Comparison of ENCODE assay signal across 1 cellular context in the genomic region with DNA sequence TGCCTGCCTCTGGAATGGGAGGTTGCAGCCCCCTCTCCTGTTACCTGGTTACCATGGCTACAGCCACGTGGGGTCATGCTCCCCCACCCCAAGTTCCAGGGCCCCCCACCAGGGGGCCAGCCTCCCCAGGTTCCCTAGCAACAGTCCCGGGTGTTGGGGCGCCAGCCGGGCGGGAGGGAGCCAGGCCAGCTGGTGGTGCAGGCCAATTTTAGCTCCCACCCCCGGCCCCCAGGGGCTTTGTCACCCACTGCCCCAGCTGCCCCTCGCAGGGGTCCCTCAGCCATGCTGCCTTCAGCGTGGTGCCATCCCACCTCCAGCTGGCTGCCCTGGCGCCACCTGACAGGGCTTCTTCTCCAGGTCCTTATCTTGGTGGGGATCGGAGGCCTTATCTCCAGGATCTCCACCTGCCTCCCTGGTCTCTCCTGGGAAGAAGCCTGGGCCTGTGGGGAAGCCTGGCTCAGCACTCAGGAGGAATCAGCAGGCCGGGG.
TF ChIP-seq lines count a peak whose summit lies in the region.

No MANE protein-coding gene starts in this region.

TF ChIP-seq in K562, 482 proteins besides CTCF, POLR2A, EP300 and RAD21 (continued from another document and continues in another):
- TF ChIP-seq PCBP2 (IDR thresholded peaks at IDR 0.05; ENCODE audit: low read depth, low read length, poor library complexity, severe bottlenecking) (no peak), ID3 (CRISPR knock-in tag; IDR thresholded peaks at IDR 0.05) (no peak), ID3 (tag; IDR thresholded peaks at IDR 0.05) (no peak), NEUROD1 (IDR thresholded peaks at IDR 0.05; ENCODE audit: borderline replicate concordance, low read depth, low read length, partially characterized antibody) (no peak), SFPQ (IDR thresholded peaks at IDR 0.05; ENCODE audit: low read depth, low read length) (no peak), POLR3A (IDR thresholded peaks at IDR 0.05; ENCODE audit: borderline replicate concordance, extremely low read depth, insufficient read depth, insufficient read length) (no peak), CCNT2 (IDR thresholded peaks at IDR 0.05; ENCODE audit: borderline replicate concordance, extremely low read depth, insufficient read length, low read depth, low read length) (no peak), CTCFL (IDR thresholded peaks at IDR 0.05; ENCODE audit: borderline replicate concordance, insufficient read depth, low read depth, low read length, poor library complexity, severe bottlenecking) (peak; percentile 86), SIX5 (IDR thresholded peaks at IDR 0.05; ENCODE audit: borderline replicate concordance in 1 of 2, insufficient read depth in 1 of 2, low read depth in 1 of 2, low read length in 2 of 2) (no peak), GATAD2A (IDR thresholded peaks at IDR 0.05) (no peak), ZFP1 (CRISPR knock-in tag; IDR thresholded peaks at IDR 0.05) (no peak), ETS1 (conservative IDR thresholded peaks at IDR 0.05; ENCODE audit: control insufficient read depth, low read depth, low read length) (no peak), RFX1 (IDR thresholded peaks at IDR 0.05) (peak; percentile 92), SIRT6 (IDR thresholded peaks at IDR 0.05; ENCODE audit: low read depth, low read length) (no peak), NFATC3 (IDR thresholded peaks at IDR 0.05) (no peak), RCOR1 (IDR thresholded peaks at IDR 0.05; ENCODE audit: borderline replicate concordance in 1 of 2, low read depth in 2 of 2, low read length in 2 of 2) (no peak), XRCC4 (IDR thresholded peaks at IDR 0.05; ENCODE audit: extremely low read depth, insufficient read depth, insufficient read length) (no peak), CREB3 (tag; conservative IDR thresholded peaks at IDR 0.05; ENCODE audit: low read depth) (no peak), ZEB2 (IDR thresholded peaks at IDR 0.05) (peak; percentile 75), ZNF12 (CRISPR knock-in tag; IDR thresholded peaks at IDR 0.05) (no peak), ZKSCAN3 (CRISPR knock-in tag; IDR thresholded peaks at IDR 0.05) (no peak), ELF4 (CRISPR knock-in tag; IDR thresholded peaks at IDR 0.05) (no peak), PHTF2 (CRISPR knock-in tag; IDR thresholded peaks at IDR 0.05) (no peak), USF1 (CRISPR knock-in tag; IDR thresholded peaks at IDR 0.05) (peak; percentile 84), FOSL1 (tag; conservative IDR thresholded peaks at IDR 0.05) (no peak), ZNF212 (CRISPR knock-in tag; IDR thresholded peaks at IDR 0.05) (no peak), ZNF232 (CRISPR knock-in tag; IDR thresholded peaks at IDR 0.05) (no peak), DMBX1 (CRISPR knock-in tag; IDR thresholded peaks at IDR 0.05; ENCODE audit: borderline replicate concordance) (no peak), POLR2H (tag; IDR thresholded peaks at IDR 0.05; ENCODE audit: low read depth) (no peak), L3MBTL2 (IDR thresholded peaks at IDR 0.05) (no peak), CREM (IDR thresholded peaks at IDR 0.05; ENCODE audit: low read depth) (no peak), ZNF707 (CRISPR knock-in tag; conservative IDR thresholded peaks at IDR 0.05) (no peak), TRIM24 (IDR thresholded peaks at IDR 0.05) (no peak), ZFX (CRISPR knock-in tag; IDR thresholded peaks at IDR 0.05) (no peak), GABPB1 (CRISPR knock-in tag; IDR thresholded peaks at IDR 0.05) (no peak), PPARD (CRISPR knock-in tag; IDR thresholded peaks at IDR 0.05) (no peak), CC2D1A (IDR thresholded peaks at IDR 0.05) (no peak), DACH1 (IDR thresholded peaks at IDR 0.05; ENCODE audit: partially characterized antibody) (no peak), TOE1 (IDR thresholded peaks at IDR 0.05; ENCODE audit: borderline replicate concordance) (no peak), TOE1 (CRISPR knock-in tag; IDR thresholded peaks at IDR 0.05; ENCODE audit: borderline replicate concordance, low read depth) (no peak), EWSR1 (IDR thresholded peaks at IDR 0.05; ENCODE audit: borderline replicate concordance, low read depth, partially characterized antibody) (no peak)
- TF ChIP-seq, protein P1, sequence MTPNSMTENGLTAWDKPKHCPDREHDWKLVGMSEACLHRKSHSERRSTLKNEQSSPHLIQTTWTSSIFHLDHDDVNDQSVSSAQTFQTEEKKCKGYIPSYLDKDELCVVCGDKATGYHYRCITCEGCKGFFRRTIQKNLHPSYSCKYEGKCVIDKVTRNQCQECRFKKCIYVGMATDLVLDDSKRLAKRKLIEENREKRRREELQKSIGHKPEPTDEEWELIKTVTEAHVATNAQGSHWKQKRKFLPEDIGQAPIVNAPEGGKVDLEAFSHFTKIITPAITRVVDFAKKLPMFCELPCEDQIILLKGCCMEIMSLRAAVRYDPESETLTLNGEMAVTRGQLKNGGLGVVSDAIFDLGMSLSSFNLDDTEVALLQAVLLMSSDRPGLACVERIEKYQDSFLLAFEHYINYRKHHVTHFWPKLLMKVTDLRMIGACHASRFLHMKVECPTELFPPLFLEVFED (CRISPR knock-in tag; conservative IDR thresholded peaks at IDR 0.05): no peak
- TF ChIP-seq, protein P2, sequence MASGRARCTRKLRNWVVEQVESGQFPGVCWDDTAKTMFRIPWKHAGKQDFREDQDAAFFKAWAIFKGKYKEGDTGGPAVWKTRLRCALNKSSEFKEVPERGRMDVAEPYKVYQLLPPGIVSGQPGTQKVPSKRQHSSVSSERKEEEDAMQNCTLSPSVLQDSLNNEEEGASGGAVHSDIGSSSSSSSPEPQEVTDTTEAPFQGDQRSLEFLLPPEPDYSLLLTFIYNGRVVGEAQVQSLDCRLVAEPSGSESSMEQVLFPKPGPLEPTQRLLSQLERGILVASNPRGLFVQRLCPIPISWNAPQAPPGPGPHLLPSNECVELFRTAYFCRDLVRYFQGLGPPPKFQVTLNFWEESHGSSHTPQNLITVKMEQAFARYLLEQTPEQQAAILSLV (tag; IDR thresholded peaks at IDR 0.05): no peak
- TF ChIP-seq, protein P3, sequence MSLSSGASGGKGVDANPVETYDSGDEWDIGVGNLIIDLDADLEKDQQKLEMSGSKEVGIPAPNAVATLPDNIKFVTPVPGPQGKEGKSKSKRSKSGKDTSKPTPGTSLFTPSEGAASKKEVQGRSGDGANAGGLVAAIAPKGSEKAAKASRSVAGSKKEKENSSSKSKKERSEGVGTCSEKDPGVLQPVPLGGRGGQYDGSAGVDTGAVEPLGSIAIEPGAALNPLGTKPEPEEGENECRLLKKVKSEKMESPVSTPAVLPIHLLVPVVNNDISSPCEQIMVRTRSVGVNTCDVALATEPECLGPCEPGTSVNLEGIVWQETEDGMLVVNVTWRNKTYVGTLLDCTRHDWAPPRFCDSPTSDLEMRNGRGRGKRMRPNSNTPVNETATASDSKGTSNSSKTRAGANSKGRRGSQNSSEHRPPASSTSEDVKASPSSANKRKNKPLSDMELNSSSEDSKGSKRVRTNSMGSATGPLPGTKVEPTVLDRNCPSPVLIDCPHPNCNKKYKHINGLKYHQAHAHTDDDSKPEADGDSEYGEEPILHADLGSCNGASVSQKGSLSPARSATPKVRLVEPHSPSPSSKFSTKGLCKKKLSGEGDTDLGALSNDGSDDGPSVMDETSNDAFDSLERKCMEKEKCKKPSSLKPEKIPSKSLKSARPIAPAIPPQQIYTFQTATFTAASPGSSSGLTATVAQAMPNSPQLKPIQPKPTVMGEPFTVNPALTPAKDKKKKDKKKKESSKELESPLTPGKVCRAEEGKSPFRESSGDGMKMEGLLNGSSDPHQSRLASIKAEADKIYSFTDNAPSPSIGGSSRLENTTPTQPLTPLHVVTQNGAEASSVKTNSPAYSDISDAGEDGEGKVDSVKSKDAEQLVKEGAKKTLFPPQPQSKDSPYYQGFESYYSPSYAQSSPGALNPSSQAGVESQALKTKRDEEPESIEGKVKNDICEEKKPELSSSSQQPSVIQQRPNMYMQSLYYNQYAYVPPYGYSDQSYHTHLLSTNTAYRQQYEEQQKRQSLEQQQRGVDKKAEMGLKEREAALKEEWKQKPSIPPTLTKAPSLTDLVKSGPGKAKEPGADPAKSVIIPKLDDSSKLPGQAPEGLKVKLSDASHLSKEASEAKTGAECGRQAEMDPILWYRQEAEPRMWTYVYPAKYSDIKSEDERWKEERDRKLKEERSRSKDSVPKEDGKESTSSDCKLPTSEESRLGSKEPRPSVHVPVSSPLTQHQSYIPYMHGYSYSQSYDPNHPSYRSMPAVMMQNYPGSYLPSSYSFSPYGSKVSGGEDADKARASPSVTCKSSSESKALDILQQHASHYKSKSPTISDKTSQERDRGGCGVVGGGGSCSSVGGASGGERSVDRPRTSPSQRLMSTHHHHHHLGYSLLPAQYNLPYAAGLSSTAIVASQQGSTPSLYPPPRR (CRISPR knock-in tag; IDR thresholded peaks at IDR 0.05; ENCODE audit: borderline replicate concordance): no peak
- TF ChIP-seq, protein P4, sequence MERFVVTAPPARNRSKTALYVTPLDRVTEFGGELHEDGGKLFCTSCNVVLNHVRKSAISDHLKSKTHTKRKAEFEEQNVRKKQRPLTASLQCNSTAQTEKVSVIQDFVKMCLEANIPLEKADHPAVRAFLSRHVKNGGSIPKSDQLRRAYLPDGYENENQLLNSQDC (CRISPR knock-in tag; IDR thresholded peaks at IDR 0.05): no peak
- TF ChIP-seq, protein P5, sequence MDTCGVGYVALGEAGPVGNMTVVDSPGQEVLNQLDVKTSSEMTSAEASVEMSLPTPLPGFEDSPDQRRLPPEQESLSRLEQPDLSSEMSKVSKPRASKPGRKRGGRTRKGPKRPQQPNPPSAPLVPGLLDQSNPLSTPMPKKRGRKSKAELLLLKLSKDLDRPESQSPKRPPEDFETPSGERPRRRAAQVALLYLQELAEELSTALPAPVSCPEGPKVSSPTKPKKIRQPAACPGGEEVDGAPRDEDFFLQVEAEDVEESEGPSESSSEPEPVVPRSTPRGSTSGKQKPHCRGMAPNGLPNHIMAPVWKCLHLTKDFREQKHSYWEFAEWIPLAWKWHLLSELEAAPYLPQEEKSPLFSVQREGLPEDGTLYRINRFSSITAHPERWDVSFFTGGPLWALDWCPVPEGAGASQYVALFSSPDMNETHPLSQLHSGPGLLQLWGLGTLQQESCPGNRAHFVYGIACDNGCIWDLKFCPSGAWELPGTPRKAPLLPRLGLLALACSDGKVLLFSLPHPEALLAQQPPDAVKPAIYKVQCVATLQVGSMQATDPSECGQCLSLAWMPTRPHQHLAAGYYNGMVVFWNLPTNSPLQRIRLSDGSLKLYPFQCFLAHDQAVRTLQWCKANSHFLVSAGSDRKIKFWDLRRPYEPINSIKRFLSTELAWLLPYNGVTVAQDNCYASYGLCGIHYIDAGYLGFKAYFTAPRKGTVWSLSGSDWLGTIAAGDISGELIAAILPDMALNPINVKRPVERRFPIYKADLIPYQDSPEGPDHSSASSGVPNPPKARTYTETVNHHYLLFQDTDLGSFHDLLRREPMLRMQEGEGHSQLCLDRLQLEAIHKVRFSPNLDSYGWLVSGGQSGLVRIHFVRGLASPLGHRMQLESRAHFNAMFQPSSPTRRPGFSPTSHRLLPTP (IDR thresholded peaks at IDR 0.05; ENCODE audit: borderline replicate concordance, extremely low read depth, insufficient read length): no peak
